In genomic region chr6:96521267-96521624, GRCh38 we compare ENCODE assay signal across 8 cellular contexts. TPM values are rescaled to one million over a fixed set of nuclear protein-coding genes. Genes with fewer than 3 reads are reported as not detected.
DNase-seq lines count a peak whose midpoint lies in the region; ATAC-seq, FAIRE-seq and TF ChIP-seq lines count a peak whose summit lies in the region.

No MANE protein-coding gene starts in this region.

- no peak for FAIRE-seq in GM19239 (lab: Jason Lieb, UNC)

- WGBS in lung, 2 donors, result 0 to 1% methylated on average over 8 of the region's 8 CpGs

- TF ChIP-seq CTCF in brain microvascular endothelial cell (IDR thresholded peaks at IDR 0.05; ENCODE audit: low read depth, low read length, missing control alignments) (no peak), lung (IDR thresholded peaks at IDR 0.05; ENCODE audit: control extremely low read depth, extremely low read depth) (no peak), vagina (IDR thresholded peaks at IDR 0.05) (no peak), GM10266 (IDR thresholded peaks at IDR 0.05; ENCODE audit: control insufficient read depth, insufficient read depth, low read depth, missing control alignments) (no peak)

- DNase-seq in NCI-H345 treated with DMSO at 0.1 percent for 48 hours (lab: John Stamatoyannopoulos, UW; ENCODE audit: unreplicated experiment) (peak; percentile 75), NCI-H345 (lab: John Stamatoyannopoulos, UW) (no peak), brain microvascular endothelial cell (no peak), lung (ENCODE audit: low spot score) (no peak), vagina (ENCODE audit: extremely low spot score in 2 of 2) (no peak), GM19239 (ENCODE audit: insufficient read length, low spot score) (no peak), GM10266 (ENCODE audit: extremely low spot score) (no peak)

- peaks cover 2% of the 10 kb centered on the region for H3K36me3 ChIP-seq in brain microvascular endothelial cell (replicated peaks)
- peaks cover 3 to 5% of the 10 kb centered on the region in 2 donors for H3K36me3 ChIP-seq in lung (ENCODE audit: control insufficient read depth in 2 of 2, insufficient read depth in 2 of 2, low read length in 2 of 2)
- H3K36me3 ChIP-seq in vagina, result peaks cover 0 to 18% of the 10 kb centered on the region in 2 donors

- intact Hi-C loops in vagina (cut with DNase I), result no loop called here

- H3K27me3 ChIP-seq in brain microvascular endothelial cell (replicated peaks) (no peaks in the 10 kb centered on the region), lung (ENCODE audit: control insufficient read depth, insufficient read depth) (no peaks in the 10 kb centered on the region), vagina (no peaks in the 10 kb centered on the region)

- H3K27ac ChIP-seq in brain microvascular endothelial cell (peak overlapping the region; percentile 94), lung (ENCODE audit: low read depth in 1 of 2, low read length in 1 of 2) (peak overlapping the region; percentile 92 to 97), vagina (peak overlapping the region; percentile 94)

- H3K9me3 ChIP-seq in lung (ENCODE audit: control insufficient read depth in 2 of 2, insufficient read depth in 1 of 2, low read length in 1 of 2) (no peaks in the 10 kb centered on the region), vagina (no peaks in the 10 kb centered on the region)

- H3K4me3 ChIP-seq in brain microvascular endothelial cell (ENCODE audit: low read depth, low read length) (peak overlapping the region; percentile 79), lung (peak overlapping the region; percentile 88), vagina (peak overlapping the region; percentile 79 to 92)

- in situ Hi-C loops in brain microvascular endothelial cell (cut with HindIII; ENCODE audit: low pct_ligation_motif_present, low sequenced_read_pairs), result no loop called here

- TF ChIP-seq POLR2A in vagina (IDR thresholded peaks at IDR 0.05), result no peak

- ATAC-seq in HG03354 (IDR thresholded peaks at IDR 0.05; ENCODE audit: poor library complexity, severe bottlenecking, unreplicated experiment), result peak; percentile 29
- peak; percentile 4 for ATAC-seq in lung (ENCODE audit: insufficient read depth, low FRiP score)

- peaks cover 0 to 8% of the 10 kb centered on the region in 2 donors for H3K4me1 ChIP-seq in lung (ENCODE audit: control insufficient read depth in 2 of 2, insufficient read depth in 2 of 2, low read length in 2 of 2)
- H3K4me1 ChIP-seq in vagina, result peaks cover 34% of the 10 kb centered on the region

RNA-seq across cellular contexts. Expression of gene UFL1, which starts 0.4 kb away (rescaled TPM):
- total RNA-seq in lung (10 to 100 TPM; 22.3 to 33.7 TPM), vagina (17.7 TPM)
- polyA plus RNA-seq in lung, result 10 to 100 TPM; 12.7 to 13.7 TPM

RNA-seq across cellular contexts. Expression of gene FHL5, which starts 41.7 kb away (rescaled TPM):
- total RNA-seq in lung, result 10 to 100 TPM; 10.5 to 15.0 TPM
- 1 to 10 TPM; 5.4 to 6.3 TPM for polyA plus RNA-seq in lung
- 21.4 TPM for total RNA-seq in vagina
